In genomic region chr4:128310266-128310697, GRCh38 we compare ENCODE assay signal across 9 cellular contexts. TPM values are rescaled to one million over a fixed set of nuclear protein-coding genes. Genes with fewer than 3 reads are reported as not detected.
DNase-seq lines count a peak whose midpoint lies in the region; ATAC-seq and TF ChIP-seq lines count a peak whose summit lies in the region.
"Had no signal": no experiment of that assay in that cellular context is flagged by ENCODE, and none has a peak within 500 bp of the region (broad histone marks: within the 10 kb centered on the region; RNA-seq: fewer than 3 reads in every experiment).

No MANE protein-coding gene starts in this region.

- H3K9me3 ChIP-seq in BE2C (no peaks in the 10 kb centered on the region), HAP-1 (no peaks in the 10 kb centered on the region)

- intact Hi-C loops in CD14-positive monocyte (cut with micrococcal nuclease): no loop called here

- no peaks in the 10 kb centered on the region for H3K4me1 Mint-ChIP-seq in CD14-positive monocyte

- no peaks in the 10 kb centered on the region for H3K9me3 Mint-ChIP-seq in CD14-positive monocyte

- peak; percentile 91 for ATAC-seq in left lobe of liver

- peaks cover 0 to 4% of the 10 kb centered on the region in 2 donors for H3K36me3 Mint-ChIP-seq in CD14-positive monocyte

- no peaks in the 10 kb centered on the region for H3K27me3 Mint-ChIP-seq in CD14-positive monocyte (ENCODE audit: low read depth in 3 of 3)

- in situ Hi-C loops in HAP-1 (cut with MboI; ENCODE audit: low sequenced_read_pairs): no loop called here

- H3K4me1 ChIP-seq in BE2C (peaks cover 17% of the 10 kb centered on the region), HAP-1 (no peaks in the 10 kb centered on the region)

- no peaks in the 10 kb centered on the region for H3K27me3 ChIP-seq in BE2C
- no peaks in the 10 kb centered on the region for H3K27me3 ChIP-seq in HAP-1 (ENCODE audit: low read depth)

- H3K4me3 ChIP-seq in BE2C (ENCODE audit: low read depth, low read length) (no peak overlapping the region), HAP-1 (no peak overlapping the region)

- no peak overlapping the region for H3K27ac Mint-ChIP-seq in CD14-positive monocyte

- H3K4me3 Mint-ChIP-seq in CD14-positive monocyte: no peak overlapping the region

- TF ChIP-seq CTCF in BE2C (IDR thresholded peaks at IDR 0.05; ENCODE audit: low read depth, low read length) (peak; percentile 75), CD14-positive monocyte (IDR thresholded peaks at IDR 0.05) (no peak)

- no peaks in the 10 kb centered on the region for H3K36me3 ChIP-seq in BE2C
- H3K36me3 ChIP-seq in HAP-1 (replicated peaks): no peaks in the 10 kb centered on the region

- peak; percentile 73 for DNase-seq in BE2C
- peak; percentile 32 for DNase-seq in NCI-H1694 (lab: John Stamatoyannopoulos, UW)
- peak; percentile 53 for DNase-seq in brain pericyte (ENCODE audit: low read depth, low spot score)
- DNase-seq in left lobe of liver (ENCODE audit: low spot score): peak; percentile 86
- no peak for DNase-seq in HAP-1 (ENCODE audit: low spot score in 2 of 2)
- no peak for DNase-seq in HuH-7 (ENCODE audit: low spot score)
- DNase-seq in CD14-positive monocyte (ENCODE audit: low spot score): no peak
- no peak for DNase-seq in SIG-M5 (lab: John Stamatoyannopoulos, UW)
- DNase-seq: stimulated activated CD4-positive, alpha-beta T cell treated with anti-CD3 and anti-CD28 coated beads, Interleukin-2, amount 100 ng/mL, for 48 hours had no signal

RNA-seq across cellular contexts. Expression of gene PGRMC2, which starts 22.7 kb away (rescaled TPM):
- polyA plus RNA-seq in BE2C (2012; ENCODE audit: insufficient read depth, insufficient read length, low read depth): 74.4 TPM
- total RNA-seq in left lobe of liver: 60.9 TPM
- 10 to 100 TPM in 1 of 2 donors, 1 to 10 TPM in 1; 7.3 to 13.9 TPM for polyA plus RNA-seq in CD14-positive monocyte

Comparison
In these comparisons a context has a peak if more than half of its experiments do, and no peak if none do; other contexts are left out.
1. DNase-seq: peak in BE2C (single experiment), NCI-H1694 (single experiment), brain pericyte (single experiment) and left lobe of liver (single experiment); none in HAP-1 (0 of 2), HuH-7 (single experiment), CD14-positive monocyte (single experiment) and SIG-M5 (single experiment).